In genomic region chr11:58636587-58636986, GRCh38 we compare ENCODE assay signal across 1 cellular context.
TF ChIP-seq lines count a peak whose summit lies in the region.

No MANE protein-coding gene starts in this region.

TF ChIP-seq in K562, 482 proteins besides CTCF, POLR2A, EP300 and RAD21:
- TF ChIP-seq MGA (IDR thresholded peaks at IDR 0.05), result no peak
- TF ChIP-seq ZNF282 (CRISPR knock-in tag; IDR thresholded peaks at IDR 0.05), result no peak
- no peak for TF ChIP-seq ZNF436 (CRISPR knock-in tag; IDR thresholded peaks at IDR 0.05)
- no peak for TF ChIP-seq ZBTB8A (IDR thresholded peaks at IDR 0.05; ENCODE audit: partially characterized antibody)
- no peak for TF ChIP-seq MAFF (IDR thresholded peaks at IDR 0.05; ENCODE audit: low read length)
- no peak for TF ChIP-seq MEIS2 (IDR thresholded peaks at IDR 0.05; ENCODE audit: partially characterized antibody)
- no peak for TF ChIP-seq MEF2A (IDR thresholded peaks at IDR 0.05; ENCODE audit: control insufficient read depth, low read depth, low read length)
- no peak for TF ChIP-seq MECOM (CRISPR knock-in tag; IDR thresholded peaks at IDR 0.05)
- TF ChIP-seq ZNF668 (CRISPR knock-in tag; IDR thresholded peaks at IDR 0.05), result no peak
- no peak for TF ChIP-seq ZNF507 (tag; conservative IDR thresholded peaks at IDR 0.05)
